ENCODE assay signal across 9 cellular contexts in the genomic region with DNA sequence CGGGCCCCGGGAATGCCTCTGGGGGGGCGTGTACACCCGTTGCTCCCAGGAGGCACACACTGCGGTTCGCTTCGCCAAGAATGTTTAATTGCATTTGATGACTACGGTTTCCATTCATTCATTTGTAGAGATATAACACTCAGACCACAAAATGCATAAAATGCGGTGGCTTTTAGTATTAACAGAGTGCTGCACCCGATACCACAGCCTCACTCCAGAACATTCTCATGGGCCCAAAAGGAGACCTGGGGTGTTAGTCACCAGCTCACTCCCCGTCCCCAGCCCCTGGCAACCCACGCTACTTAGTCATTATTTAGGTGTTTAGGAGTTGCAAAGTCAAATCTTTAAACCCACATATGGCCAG. TPM values are rescaled to one million over a fixed set of nuclear protein-coding genes. Genes with fewer than 3 reads are reported as not detected.
DNase-seq lines count a peak whose midpoint lies in the region; ATAC-seq, FAIRE-seq and TF ChIP-seq lines count a peak whose summit lies in the region.
"Had no signal": no experiment of that assay in that cellular context is flagged by ENCODE, and none has a peak within 500 bp of the region (broad histone marks: within the 10 kb centered on the region; RNA-seq: fewer than 3 reads in every experiment).

No MANE protein-coding gene starts in this region.

- ATAC-seq in left cardiac atrium (no peak), GM19328 (IDR thresholded peaks at IDR 0.05; ENCODE audit: unreplicated experiment) (no peak)

- peaks cover 14% of the 10 kb centered on the region for H3K4me1 Mint-ChIP-seq in activated T-helper 1 cell treated with anti-CD3 and anti-CD28 coated beads, Interleukin-12 subunit alpha, Interleukin-12 subunit beta, Interleukin-2, Interleukin-4 antibody, amounts not matched to agents 30 ng/mL and 10 ng/mL and 1 ng/mL, durations not matched to agents 14 hours and 24 hours and 36 hours (ENCODE audit: low read depth)

- peaks cover 10% of the 10 kb centered on the region for H3K36me3 Mint-ChIP-seq in activated T-helper 1 cell treated with anti-CD3 and anti-CD28 coated beads, Interleukin-12 subunit alpha, Interleukin-12 subunit beta, Interleukin-2, Interleukin-4 antibody, amounts not matched to agents 30 ng/mL and 10 ng/mL and 1 ng/mL, durations not matched to agents 14 hours and 24 hours and 36 hours (ENCODE audit: low read depth)

- in situ Hi-C loops in HAP-1 (cut with MboI; ENCODE audit: low sequenced_read_pairs), result no loop called here

- H3K9me3 Mint-ChIP-seq in activated T-helper 1 cell treated with anti-CD3 and anti-CD28 coated beads, Interleukin-12 subunit alpha, Interleukin-12 subunit beta, Interleukin-2, Interleukin-4 antibody, amounts not matched to agents 30 ng/mL and 10 ng/mL and 1 ng/mL, durations not matched to agents 14 hours and 24 hours and 36 hours, result no peaks in the 10 kb centered on the region

- TF ChIP-seq CTCF in left ventricle myocardium inferior (IDR thresholded peaks at IDR 0.05; ENCODE audit: borderline replicate concordance), result no peak

- peak overlapping the region; percentile 67 for H3K27ac ChIP-seq in left ventricle myocardium inferior (replicated peaks)

- no peaks in the 10 kb centered on the region for H3K27me3 Mint-ChIP-seq in activated T-helper 1 cell treated with anti-CD3 and anti-CD28 coated beads, Interleukin-12 subunit alpha, Interleukin-12 subunit beta, Interleukin-2, Interleukin-4 antibody, amounts not matched to agents 30 ng/mL and 10 ng/mL and 1 ng/mL, durations not matched to agents 14 hours and 24 hours and 36 hours (ENCODE audit: insufficient read depth)

- H3K4me3 ChIP-seq in left ventricle myocardium inferior, result peak overlapping the region; percentile 50
- H3K4me3 ChIP-seq in HAP-1, result no peak overlapping the region

- intact Hi-C loops in left ventricle myocardium inferior (cut with micrococcal nuclease) (no loop called here), left cardiac atrium (cut with DNase I) (no loop called here)
- intact Hi-C loops in activated T-helper 1 cell treated with anti-CD3 and anti-CD28 coated beads, Interleukin-12 subunit alpha, Interleukin-12 subunit beta, Interleukin-2, Interleukin-4 antibody, amounts not matched to agents 30 ng/mL and 10 ng/mL and 1 ng/mL, durations not matched to agents 14 hours and 24 hours and 36 hours (cut with micrococcal nuclease), result loop anchor here (1.0 to 2.0 kb wide), 4 partner anchors 22 to 69 kb away; partner anchors contain the start of genes BSG and POLRMT

- peak overlapping the region; percentile 98 for H3K27ac Mint-ChIP-seq in activated T-helper 1 cell treated with anti-CD3 and anti-CD28 coated beads, Interleukin-12 subunit alpha, Interleukin-12 subunit beta, Interleukin-2, Interleukin-4 antibody, amounts not matched to agents 30 ng/mL and 10 ng/mL and 1 ng/mL, durations not matched to agents 14 hours and 24 hours and 36 hours

- FAIRE-seq in urothelium cell line (lab: Jason Lieb, UNC), result no peak

- H3K36me3 ChIP-seq in left ventricle myocardium inferior, result no peaks in the 10 kb centered on the region
- peaks cover 13% of the 10 kb centered on the region for H3K36me3 ChIP-seq in HAP-1 (replicated peaks)

- peaks cover 17% of the 10 kb centered on the region for H3K27me3 ChIP-seq in left ventricle myocardium inferior (ENCODE audit: low read depth)
- no peaks in the 10 kb centered on the region for H3K27me3 ChIP-seq in HAP-1 (ENCODE audit: low read depth)

- no peak for DNase-seq in left ventricle myocardium inferior
- no peak for DNase-seq in left cardiac atrium
- no peak for DNase-seq in activated T-helper 1 cell treated with anti-CD3 and anti-CD28 coated beads, Interleukin-12 subunit alpha, Interleukin-12 subunit beta, Interleukin-2, Interleukin-4 antibody, amounts not matched to agents 30 ng/mL and 10 ng/mL and 1 ng/mL, durations not matched to agents 14 hours and 24 hours and 36 hours (ENCODE audit: low spot score)
- peak; percentile 45 for DNase-seq in kidney tubule cell (ENCODE audit: low spot score)
- peak; percentile 72 for DNase-seq in urothelium cell line (ENCODE audit: low spot score)
- no peak for DNase-seq in NCI-H2171 treated with DMSO at 0.1 percent for 48 hours (lab: John Stamatoyannopoulos, UW)
- no peak for DNase-seq in HAP-1 (ENCODE audit: low spot score in 2 of 2)

- H3K4me1 ChIP-seq in left ventricle myocardium inferior (peaks cover 32% of the 10 kb centered on the region), HAP-1 (no peaks in the 10 kb centered on the region)

- H3K4me3 Mint-ChIP-seq in activated T-helper 1 cell treated with anti-CD3 and anti-CD28 coated beads, Interleukin-12 subunit alpha, Interleukin-12 subunit beta, Interleukin-2, Interleukin-4 antibody, amounts not matched to agents 30 ng/mL and 10 ng/mL and 1 ng/mL, durations not matched to agents 14 hours and 24 hours and 36 hours, result peak overlapping the region; percentile 87

- H3K9me3 ChIP-seq in left ventricle myocardium inferior (replicated peaks) (no peaks in the 10 kb centered on the region), HAP-1 (no peaks in the 10 kb centered on the region)

RNA-seq across cellular contexts. Expression of gene HCN2, which starts 21.8 kb away (rescaled TPM):
- 21.9 TPM for total RNA-seq in left ventricle myocardium inferior
- total RNA-seq in left cardiac atrium, result 1 to 10 TPM; 4.3 to 10.0 TPM
- 1.1 and 1.2 TPM in 2 replicates for total RNA-seq in activated T-helper 1 cell treated with anti-CD3 and anti-CD28 coated beads, Interleukin-12 subunit alpha, Interleukin-12 subunit beta, Interleukin-2, Interleukin-4 antibody, amounts not matched to agents 30 ng/mL and 10 ng/mL and 1 ng/mL, durations not matched to agents 14 hours and 24 hours and 36 hours

RNA-seq across cellular contexts. Expression of gene POLRMT, which starts 21.8 kb away (rescaled TPM):
- total RNA-seq in left ventricle myocardium inferior (54.3 TPM), left cardiac atrium (10 to 100 TPM; 33.7 to 43.6 TPM)
- total RNA-seq in activated T-helper 1 cell treated with anti-CD3 and anti-CD28 coated beads, Interleukin-12 subunit alpha, Interleukin-12 subunit beta, Interleukin-2, Interleukin-4 antibody, amounts not matched to agents 30 ng/mL and 10 ng/mL and 1 ng/mL, durations not matched to agents 14 hours and 24 hours and 36 hours, result 103 and 104 TPM in 2 replicates

RNA-seq across cellular contexts. Expression of gene FGF22, which starts 28.2 kb away (rescaled TPM):
- total RNA-seq in left ventricle myocardium inferior, result not detected
- total RNA-seq in left cardiac atrium, result under 1 TPM in 1 of 2 donors, not detected in 1; 0.44 TPM
- total RNA-seq in activated T-helper 1 cell treated with anti-CD3 and anti-CD28 coated beads, Interleukin-12 subunit alpha, Interleukin-12 subunit beta, Interleukin-2, Interleukin-4 antibody, amounts not matched to agents 30 ng/mL and 10 ng/mL and 1 ng/mL, durations not matched to agents 14 hours and 24 hours and 36 hours, result not detected in 2 replicates
- total RNA-seq: T-helper 2 cell treated with Interferon-gamma antibody and Interleukin-4, amounts not matched to agents 100 ng/mL and 5 ng/mL, for 36 hours had no signal

RNA-seq across cellular contexts. Expression of gene BSG, which starts 39.1 kb away (rescaled TPM):
- 1,533 TPM for total RNA-seq in left ventricle myocardium inferior
- 1,000 to 10,000 TPM in 1 of 2 donors, 100 to 1,000 TPM in 1; 847 to 1,152 TPM for total RNA-seq in left cardiac atrium
- 307 and 308 TPM in 2 replicates for total RNA-seq in activated T-helper 1 cell treated with anti-CD3 and anti-CD28 coated beads, Interleukin-12 subunit alpha, Interleukin-12 subunit beta, Interleukin-2, Interleukin-4 antibody, amounts not matched to agents 30 ng/mL and 10 ng/mL and 1 ng/mL, durations not matched to agents 14 hours and 24 hours and 36 hours

RNA-seq across cellular contexts. Expression of gene RNF126, which starts 51.5 kb away (rescaled TPM):
- total RNA-seq in left ventricle myocardium inferior (25.5 TPM), left cardiac atrium (10 to 100 TPM; 19.2 to 35.9 TPM)
- 107 and 110 TPM in 2 replicates for total RNA-seq in activated T-helper 1 cell treated with anti-CD3 and anti-CD28 coated beads, Interleukin-12 subunit alpha, Interleukin-12 subunit beta, Interleukin-2, Interleukin-4 antibody, amounts not matched to agents 30 ng/mL and 10 ng/mL and 1 ng/mL, durations not matched to agents 14 hours and 24 hours and 36 hours

Comparison
In these comparisons a context has a peak if more than half of its experiments do, and no peak if none do; other contexts are left out.
1. DNase-seq: peak in kidney tubule cell (single experiment) and urothelium cell line (single experiment); none in left ventricle myocardium inferior (single experiment), left cardiac atrium (single experiment), activated T-helper 1 cell treated with anti-CD3 and anti-CD28 coated beads, Interleukin-12 subunit alpha, Interleukin-12 subunit beta, Interleukin-2, Interleukin-4 antibody, amounts not matched to agents 30 ng/mL and 10 ng/mL and 1 ng/mL, durations not matched to agents 14 hours and 24 hours and 36 hours (single experiment), NCI-H2171 treated with DMSO at 0.1 percent for 48 hours (single experiment) and HAP-1 (0 of 2).